ENCODE assay signal across 28 cellular contexts in the genomic region with DNA sequence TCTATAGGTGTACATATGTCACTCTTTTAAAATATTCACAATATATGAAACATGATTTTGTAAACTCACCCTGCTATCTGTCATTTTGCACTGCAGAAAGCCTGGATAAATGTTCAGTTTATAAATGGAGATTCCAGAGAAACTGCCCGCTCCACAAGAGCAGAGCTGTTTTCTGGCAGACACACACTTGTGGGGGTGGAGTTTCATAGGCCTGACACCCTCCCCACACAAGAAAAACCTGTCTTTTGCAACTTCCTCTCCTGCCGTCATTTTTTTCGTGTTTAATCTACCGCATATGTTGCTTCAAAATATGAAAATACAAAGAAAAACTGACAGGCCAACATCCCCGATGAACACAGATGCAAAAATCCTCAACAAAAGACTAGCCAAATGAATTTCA.
"Had no signal": no experiment of that assay in that cellular context is flagged by ENCODE, and none has a peak within 500 bp of the region (broad histone marks: within the 10 kb centered on the region; RNA-seq: fewer than 3 reads in every experiment).

No MANE protein-coding gene starts in this region.

- H3K4me3 Mint-ChIP-seq: activated CD4-positive, alpha-beta T cell treated with anti-CD3 and anti-CD28 coated beads, Interleukin-2, amount 10 ng/mL, durations not matched to agents 7 days and 5 days; activated CD8-positive, alpha-beta T cell treated with anti-CD3 and anti-CD28 coated beads for 36 hours; activated naive CD8-positive, alpha-beta T cell treated with anti-CD3 and anti-CD28 coated beads, Interleukin-2, amount 50 U/mL, for 24 hours; activated T-cell treated with anti-CD3 and anti-CD28 coated beads, Interleukin-2, amount 50 U/mL, for 4 hours; activated T-helper 17 cell treated with anti-CD3 and anti-CD28 coated beads, Interleukin-2, amount 50 U/mL, for 72 hours; central memory CD8-positive, alpha-beta T cell; dendritic cell treated with granulocyte-macrophage colony-stimulating factor and Interleukin-4, amounts not matched to agents 40 ng/mL and 50 ng/mL, for 4 days; nephron progenitor cell; T-helper 17 cell; WTC11 had no signal

- H3K36me3 ChIP-seq: heart right ventricle, left ventricle myocardium inferior, pancreas, right atrium auricular region, suprapubic skin, tibial artery had no signal

- H3K27me3 ChIP-seq: heart right ventricle, pancreas, right atrium auricular region, suprapubic skin, tibial artery had no signal

- H3K4me1 Mint-ChIP-seq: activated CD4-positive, alpha-beta T cell treated with anti-CD3 and anti-CD28 coated beads, Interleukin-2, amount 10 ng/mL, durations not matched to agents 7 days and 5 days; activated naive CD8-positive, alpha-beta T cell treated with anti-CD3 and anti-CD28 coated beads, Interleukin-2, amount 50 U/mL, for 24 hours; activated T-helper 17 cell treated with anti-CD3 and anti-CD28 coated beads, Interleukin-2, amount 50 U/mL, for 72 hours; central memory CD8-positive, alpha-beta T cell; naive B cell; nephron progenitor cell; T-helper 17 cell had no signal

- H3K9me3 ChIP-seq: pancreas, suprapubic skin, tibial artery had no signal

- H3K4me3 ChIP-seq: heart right ventricle, left ventricle myocardium inferior, lung, pancreas, right atrium auricular region, suprapubic skin, tibial artery had no signal

- H3K27ac ChIP-seq: heart right ventricle, left ventricle myocardium inferior, pancreas, right atrium auricular region, suprapubic skin, tibial artery had no signal

- H3K27me3 Mint-ChIP-seq: activated CD8-positive, alpha-beta T cell treated with anti-CD3 and anti-CD28 coated beads for 36 hours; activated naive CD8-positive, alpha-beta T cell treated with anti-CD3 and anti-CD28 coated beads, Interleukin-2, amount 50 U/mL, for 24 hours; activated T-helper 17 cell treated with anti-CD3 and anti-CD28 coated beads, Interleukin-2, amount 50 U/mL, for 72 hours; central memory CD8-positive, alpha-beta T cell; dendritic cell treated with granulocyte-macrophage colony-stimulating factor and Interleukin-4, amounts not matched to agents 40 ng/mL and 50 ng/mL, for 4 days; naive B cell; T-helper 17 cell had no signal

- DNase-seq: activated CD4-positive, alpha-beta T cell treated with anti-CD3 and anti-CD28 coated beads for 1 hour; activated CD4-positive, alpha-beta T cell treated with anti-CD3 and anti-CD28 coated beads, Interleukin-2, amount 10 ng/mL, durations not matched to agents 7 days and 5 days; activated CD8-positive, alpha-beta T cell treated with anti-CD3 and anti-CD28 coated beads for 36 hours; activated gamma-delta T cell treated with Interleukin-2 at 50 U/mL for 16 hours; activated naive CD4-positive, alpha-beta T cell treated with anti-CD3 and anti-CD28 coated beads, Interleukin-2, amount 50 U/mL, for 16 hours; activated naive CD8-positive, alpha-beta T cell treated with anti-CD3 and anti-CD28 coated beads, Interleukin-2, amount 50 U/mL, for 24 hours; activated T-cell treated with anti-CD3 and anti-CD28 coated beads, Interleukin-2, amount 50 U/mL, for 4 hours; amygdala; foreskin melanocyte; heart right ventricle; left ventricle myocardium inferior; naive B cell; nephron progenitor cell; pancreas; stimulated activated CD4-positive, alpha-beta T cell treated with anti-CD3 and anti-CD28 coated beads, Interleukin-15, amount 100 ng/mL, for 24 hours; stimulated activated CD4-positive, alpha-beta T cell treated with anti-CD3 and anti-CD28 coated beads, Interleukin-2, amount 100 ng/mL, for 24 hours; stimulated activated naive CD4-positive, alpha-beta T cell; T-helper 17 cell; T1000; tibial artery had no signal

- ATAC-seq: activated CD8-positive, alpha-beta T cell treated with anti-CD3 and anti-CD28 coated beads for 36 hours; activated naive CD8-positive, alpha-beta T cell treated with anti-CD3 and anti-CD28 coated beads, Interleukin-2, amount 50 U/mL, for 24 hours; activated T-cell treated with anti-CD3 and anti-CD28 coated beads, Interleukin-2, amount 50 U/mL, for 4 hours; activated T-helper 17 cell treated with anti-CD3 and anti-CD28 coated beads, Interleukin-2, amount 50 U/mL, for 72 hours; heart right ventricle; pancreas; T-helper 17 cell; WTC11 had no signal

- H3K36me3 Mint-ChIP-seq: naive B cell, WTC11 had no signal

- H3K4me1 ChIP-seq: heart right ventricle, left ventricle myocardium inferior, pancreas, right atrium auricular region, tibial artery had no signal

- FAIRE-seq: islet of Langerhans, pancreas had no signal

- H3K27ac Mint-ChIP-seq: activated CD4-positive, alpha-beta T cell treated with anti-CD3 and anti-CD28 coated beads, Interleukin-2, amount 10 ng/mL, durations not matched to agents 7 days and 5 days; activated CD8-positive, alpha-beta T cell treated with anti-CD3 and anti-CD28 coated beads for 36 hours; activated naive CD8-positive, alpha-beta T cell treated with anti-CD3 and anti-CD28 coated beads, Interleukin-2, amount 50 U/mL, for 24 hours; activated T-helper 17 cell treated with anti-CD3 and anti-CD28 coated beads, Interleukin-2, amount 50 U/mL, for 72 hours; dendritic cell treated with granulocyte-macrophage colony-stimulating factor and Interleukin-4, amounts not matched to agents 40 ng/mL and 50 ng/mL, for 4 days; nephron progenitor cell; T-helper 17 cell; WTC11 had no signal
